In genomic region chr6:18985958-18986357, GRCh38 we compare ENCODE assay signal across 18 cellular contexts.
A peak's percentile ranks its signal among the peaks of the same experiment; 100 is the strongest.
DNase-seq lines count a peak whose midpoint lies in the region; ATAC-seq and TF ChIP-seq lines count a peak whose summit lies in the region.
"Had no signal": no experiment of that assay in that cellular context is flagged by ENCODE, and none has a peak within 500 bp of the region (broad histone marks: within the 10 kb centered on the region; RNA-seq: fewer than 3 reads in every experiment).

No MANE protein-coding gene starts in this region.

- H3K27ac Mint-ChIP-seq in GM23338 (no peak overlapping the region), nephron (peak overlapping the region in 2 of 3 experiments; percentile 12 to 33)
- H3K27ac Mint-ChIP-seq: CD4-positive, alpha-beta memory T cell had no signal

- H3K4me1 ChIP-seq in GM23338 (ENCODE audit: insufficient read depth), result 0 out of 2 replicates have a peak, but pooled peaks cover 5% of the 10 kb centered on the region
- H3K4me1 ChIP-seq: A549 had no signal

- H2AFZ ChIP-seq in GM23338, result 0 out of 2 replicates have a peak overlapping the region, but pooled peaks have one; percentile 14

- no peaks in the 10 kb centered on the region for H3K9me2 ChIP-seq in GM23338 (ENCODE audit: insufficient read depth)

- H3K27me3 Mint-ChIP-seq in GM23338 (ENCODE audit: insufficient read depth, low read depth, poor library complexity) (no peaks in the 10 kb centered on the region), nephron (ENCODE audit: low read depth) (no peaks in the 10 kb centered on the region)

- no peak overlapping the region for H3K4me2 ChIP-seq in GM23338
- H3K4me2 ChIP-seq: A549 had no signal

- H3K9me3 Mint-ChIP-seq in GM23338 (no peaks in the 10 kb centered on the region), nephron (no peaks in the 10 kb centered on the region)

- no peak overlapping the region for H3K4me3 ChIP-seq in GM23338
- H3K4me3 ChIP-seq: A549 had no signal

- H3K4me3 Mint-ChIP-seq in GM23338 (no peak overlapping the region), nephron (no peak overlapping the region)
- H3K4me3 Mint-ChIP-seq: CD4-positive, alpha-beta memory T cell had no signal

- no peaks in the 10 kb centered on the region for H3K79me2 ChIP-seq in GM23338 (replicated peaks; ENCODE audit: insufficient read depth)

- H3K27ac ChIP-seq in GM23338 (ENCODE audit: low read depth), result no peak overlapping the region
- H3K27ac ChIP-seq: A549 had no signal

- H3F3A ChIP-seq in GM23338 (replicated peaks; ENCODE audit: low read depth), result no peaks in the 10 kb centered on the region

- ATAC-seq in GM23338 (no peak), HG03460 (IDR thresholded peaks at IDR 0.05; ENCODE audit: unreplicated experiment) (no peak)
- ATAC-seq: A549 had no signal

- TF ChIP-seq CTCF in GM23338 (conservative IDR thresholded peaks at IDR 0.05; ENCODE audit: low read depth in 2 of 2) (no peak), nephron (IDR thresholded peaks at IDR 0.05; ENCODE audit: unreplicated experiment in 3 of 3) (no peak)

- no peaks in the 10 kb centered on the region for H3K36me3 ChIP-seq in GM23338 (ENCODE audit: insufficient read depth)

- no peaks in the 10 kb centered on the region for H4K20me1 ChIP-seq in GM23338 (replicated peaks; ENCODE audit: insufficient read depth)

- no peaks in the 10 kb centered on the region for H3K27me3 ChIP-seq in GM23338 (ENCODE audit: insufficient read depth)

- H3K36me3 Mint-ChIP-seq in GM23338 (ENCODE audit: low read depth) (no peaks in the 10 kb centered on the region), nephron (ENCODE audit: low read depth) (no peaks in the 10 kb centered on the region)
- H3K36me3 Mint-ChIP-seq: CD4-positive, alpha-beta memory T cell had no signal

- H3K4me1 Mint-ChIP-seq in GM23338 (peaks cover 6% of the 10 kb centered on the region; the same call in 2 of the 3 replicates), nephron (peaks cover 18% of the 10 kb centered on the region)
- H3K4me1 Mint-ChIP-seq: CD4-positive, alpha-beta memory T cell had no signal

- peak; percentile 76 for DNase-seq in DMS 273 (lab: John Stamatoyannopoulos, UW; ENCODE audit: unreplicated experiment)
- DNase-seq in GM23338 (ENCODE audit: low spot score), result no peak
- DNase-seq in NCI-H2171 treated with DMSO at 0.1 percent for 48 hours (lab: John Stamatoyannopoulos, UW), result peak; percentile 86
- no peak for DNase-seq in activated effector memory CD4-positive, alpha-beta T cell treated with anti-CD3 and anti-CD28 coated beads, Interleukin-2, amount 50 U/mL, for 16 hours
- no peak for DNase-seq in NCI-H524 treated with DMSO at 0.1 percent for 48 hours (lab: John Stamatoyannopoulos, UW)
- DNase-seq: 8988T; ACHN; AML-193; C1 segment of cervical spinal cord; Calu3; CD4-positive, alpha-beta memory T cell; DMS79 treated with DMSO at 0.1 percent for 48 hours; GF-D8; H7; HCEC 1CT had no signal

TF ChIP-seq in GM23338, 12 proteins besides CTCF, POLR2A, EP300 and RAD21 (continues in another document):
- no peak for TF ChIP-seq ZNF331 (CRISPR knock-in tag; IDR thresholded peaks at IDR 0.05; ENCODE audit: low read depth)
- TF ChIP-seq ZNF462 (CRISPR knock-in tag; IDR thresholded peaks at IDR 0.05), result no peak
- TF ChIP-seq EZH2 (IDR thresholded peaks at IDR 0.05; ENCODE audit: low read depth, unreplicated experiment), result no peak
- TF ChIP-seq ZNF114 (CRISPR knock-in tag; IDR thresholded peaks at IDR 0.05), result no peak
- TF ChIP-seq JUNB (IDR thresholded peaks at IDR 0.05; ENCODE audit: unreplicated experiment), result no peak
- no peak for TF ChIP-seq ETS1 (IDR thresholded peaks at IDR 0.05)
- no peak for TF ChIP-seq POLR2AphosphoS5 (IDR thresholded peaks at IDR 0.05; ENCODE audit: low read depth)
- no peak for TF ChIP-seq CREB1 (CRISPR knock-in tag; IDR thresholded peaks at IDR 0.05; ENCODE audit: low read depth)

Comparison
In these comparisons a context has a peak if more than half of its experiments do, and no peak if none do; other contexts are left out.
1. DNase-seq: peak in DMS 273 (single experiment) and NCI-H2171 treated with DMSO at 0.1 percent for 48 hours (single experiment); none in GM23338 (single experiment), activated effector memory CD4-positive, alpha-beta T cell treated with anti-CD3 and anti-CD28 coated beads, Interleukin-2, amount 50 U/mL, for 16 hours (single experiment) and NCI-H524 treated with DMSO at 0.1 percent for 48 hours (single experiment).